In genomic region chr2:11389551-11390528, GRCh38 we compare ENCODE assay signal across 13 cellular contexts. TPM values are rescaled to one million over a fixed set of nuclear protein-coding genes. Genes with fewer than 3 reads are reported as not detected.
DNase-seq lines count a peak whose midpoint lies in the region; ATAC-seq and TF ChIP-seq lines count a peak whose summit lies in the region.
"Had no signal": no experiment of that assay in that cellular context is flagged by ENCODE, and none has a peak within 500 bp of the region (broad histone marks: within the 10 kb centered on the region; RNA-seq: fewer than 3 reads in every experiment).

No MANE protein-coding gene starts in this region.

- no peak for DNase-seq in HCT116 (ENCODE audit: low read depth, low spot score)
- DNase-seq in ascending aorta (ENCODE audit: low spot score in 2 of 2) = no peak
- DNase-seq in foreskin keratinocyte = peak; percentile 81 to 88
- peak; percentile 97 for DNase-seq in renal cortical epithelial cell (ENCODE audit: low read depth)
- DNase-seq in NCI-H2196 treated with DMSO at 0.1 percent for 48 hours (lab: John Stamatoyannopoulos, UW; ENCODE audit: unreplicated experiment) = no peak
- DNase-seq in effector memory CD8-positive, alpha-beta T cell = no peak
- DNase-seq in activated T-cell treated with anti-CD3 and anti-CD28 coated beads, Interleukin-2, amount 50 U/mL, for 72 hours = no peak
- DNase-seq: GOT3, left cardiac atrium, SW 1271 had no signal

- RAD21 ChIA-PET in HCT116 (lab: Charles Lee; ENCODE audit: low non-redundant PET in 1 of 2, low total read pairs in 2 of 2, uncharacterized antibody in 2 of 2, unreplicated experiment in 2 of 2) = no interaction called here

- H3K4me3 Mint-ChIP-seq in effector memory CD8-positive, alpha-beta T cell = no peak overlapping the region
- H3K4me3 Mint-ChIP-seq in activated T-cell treated with anti-CD3 and anti-CD28 coated beads, Interleukin-2, amount 50 U/mL, for 72 hours = no peak overlapping the region
- H3K4me3 Mint-ChIP-seq: central memory CD8-positive, alpha-beta T cell had no signal

- no peaks in the 10 kb centered on the region for H3K4me1 Mint-ChIP-seq in effector memory CD8-positive, alpha-beta T cell (ENCODE audit: low read depth in 2 of 2)
- no peaks in the 10 kb centered on the region for H3K4me1 Mint-ChIP-seq in activated T-cell treated with anti-CD3 and anti-CD28 coated beads, Interleukin-2, amount 50 U/mL, for 72 hours (ENCODE audit: low read depth)
- H3K4me1 Mint-ChIP-seq: central memory CD8-positive, alpha-beta T cell had no signal

- no peak overlapping the region for H2AFZ ChIP-seq in HCT116 (ENCODE audit: low read depth, low read length, poor library complexity, severe bottlenecking)

- H3K27me3 ChIP-seq in HCT116 (ENCODE audit: insufficient read depth, low read length) = no peaks in the 10 kb centered on the region
- no peaks in the 10 kb centered on the region for H3K27me3 ChIP-seq in ascending aorta
- H3K27me3 ChIP-seq in foreskin keratinocyte = no peaks in the 10 kb centered on the region

- POLR2A ChIA-PET in HCT116 (lab: Charles Lee) = no interaction called here

- H3K4me2 ChIP-seq in HCT116 (ENCODE audit: low read length) = no peak overlapping the region

- H3K4me3 ChIP-seq in HCT116 (replicated peaks in 1 of 2; ENCODE audit: low read depth in 1 of 2, low read length in 2 of 2) (no peak overlapping the region), ascending aorta (no peak overlapping the region)
- H3K4me3 ChIP-seq: skin epidermis had no signal

- peaks cover 0 to 18% of the 10 kb centered on the region in 2 donors for H3K27me3 Mint-ChIP-seq in effector memory CD8-positive, alpha-beta T cell
- H3K27me3 Mint-ChIP-seq in activated T-cell treated with anti-CD3 and anti-CD28 coated beads, Interleukin-2, amount 50 U/mL, for 72 hours (ENCODE audit: low read depth) = no peaks in the 10 kb centered on the region
- H3K27me3 Mint-ChIP-seq: central memory CD8-positive, alpha-beta T cell had no signal

- intact Hi-C loops in HCT116 (cut with micrococcal nuclease) = no loop called here
- intact Hi-C loops in ascending aorta (cut with DNase I) = loop anchor here (2.0 to 10.0 kb wide), 2 partner anchors 15 to 1325 kb away; partner anchors contain the start of gene TRIB2

- H3K9ac ChIP-seq in HCT116 (ENCODE audit: low read length) = no peak overlapping the region

- TF ChIP-seq POLR2A in HCT116 (IDR thresholded peaks at IDR 0.05; ENCODE audit: borderline replicate concordance, extremely low read depth, insufficient read depth, insufficient read length) = no peak

- CTCF ChIA-PET in HCT116 (lab: Charles Lee) = interaction anchor here (0.5 to 1.9 kb wide), 2 partner anchors 22 to 581 kb away, joined by 4 to 7 read pairs; no protein-coding TSS in a partner anchor

- H3K9me2 ChIP-seq in HCT116 (ENCODE audit: insufficient read depth) = no peaks in the 10 kb centered on the region

- peaks cover 5 to 24% of the 10 kb centered on the region in 2 experiments; a peak in 3 of 4 replicates for H3K4me1 ChIP-seq in HCT116 (ENCODE audit: control insufficient read depth in 1 of 2, insufficient read depth in 2 of 2, low read length in 2 of 2)
- H3K4me1 ChIP-seq in ascending aorta = peaks cover 7 to 33% of the 10 kb centered on the region in 2 donors
- no peaks in the 10 kb centered on the region for H3K4me1 ChIP-seq in foreskin keratinocyte

- ATAC-seq in HCT116 = peak; percentile 39; the same call in 1 of the 2 replicates
- ATAC-seq in foreskin keratinocyte = peak; percentile 82
- no peak for ATAC-seq in effector memory CD8-positive, alpha-beta T cell (replicated peaks)
- no peak for ATAC-seq in GM21786 (IDR thresholded peaks at IDR 0.05; ENCODE audit: unreplicated experiment)
- no peak for ATAC-seq in activated T-cell treated with anti-CD3 and anti-CD28 coated beads, Interleukin-2, amount 50 U/mL, for 72 hours (replicated peaks in 1 of 2)

- no peaks in the 10 kb centered on the region for H4K20me1 ChIP-seq in HCT116 (ENCODE audit: insufficient read depth)

- H3K27ac ChIP-seq in HCT116 (ENCODE audit: low read depth, low read length) = no peak overlapping the region
- peak overlapping the region; percentile 20 to 45 for H3K27ac ChIP-seq in ascending aorta
- H3K27ac ChIP-seq in foreskin keratinocyte = peak overlapping the region; percentile 46
- H3K27ac ChIP-seq: skin epidermis had no signal

- TF ChIP-seq CTCF in HCT116 (IDR thresholded peaks at IDR 0.05 in 2 of 3, conservative IDR thresholded peaks at IDR 0.05 in 1 of 3; ENCODE audit: borderline replicate concordance in 1 of 3, insufficient read depth in 1 of 3, low read depth in 2 of 3, low read length in 2 of 3) (no peak), ascending aorta (IDR thresholded peaks at IDR 0.05) (no peak), foreskin keratinocyte (conservative IDR thresholded peaks at IDR 0.05) (peak; percentile 2)

- peaks cover 2% of the 10 kb centered on the region for H3K36me3 Mint-ChIP-seq in effector memory CD8-positive, alpha-beta T cell (ENCODE audit: insufficient read depth)
- H3K36me3 Mint-ChIP-seq in activated T-cell treated with anti-CD3 and anti-CD28 coated beads, Interleukin-2, amount 50 U/mL, for 72 hours (ENCODE audit: insufficient read depth in 2 of 2) = no peaks in the 10 kb centered on the region

- H3K9me3 ChIP-seq in HCT116 (ENCODE audit: control insufficient read depth in 1 of 2, insufficient read depth in 1 of 2, low read depth in 1 of 2, low read length in 2 of 2) = no peaks in the 10 kb centered on the region
- H3K9me3 ChIP-seq in ascending aorta = no peaks in the 10 kb centered on the region

- BruUV-seq in HCT116 (replicated peaks; lab: Mats Ljungman, UMichigan) = no TSS peak

- H3K27ac Mint-ChIP-seq in effector memory CD8-positive, alpha-beta T cell = no peak overlapping the region
- H3K27ac Mint-ChIP-seq in activated T-cell treated with anti-CD3 and anti-CD28 coated beads, Interleukin-2, amount 50 U/mL, for 72 hours = no peak overlapping the region

- TF ChIP-seq RAD21 in HCT116 (IDR thresholded peaks at IDR 0.05; ENCODE audit: low read depth) = no peak

- H3K9me3 Mint-ChIP-seq in effector memory CD8-positive, alpha-beta T cell = no peaks in the 10 kb centered on the region
- no peaks in the 10 kb centered on the region for H3K9me3 Mint-ChIP-seq in activated T-cell treated with anti-CD3 and anti-CD28 coated beads, Interleukin-2, amount 50 U/mL, for 72 hours
- H3K9me3 Mint-ChIP-seq: central memory CD8-positive, alpha-beta T cell had no signal

- H3K36me3 ChIP-seq in HCT116 (ENCODE audit: control insufficient read depth in 1 of 2, insufficient read depth in 2 of 2, low read length in 2 of 2) (no peaks in the 10 kb centered on the region), ascending aorta (no peaks in the 10 kb centered on the region)

- H3K79me2 ChIP-seq in HCT116 (ENCODE audit: insufficient read depth, low read length) = no peaks in the 10 kb centered on the region

TF ChIP-seq in HCT116, 20 proteins besides CTCF, POLR2A, EP300 and RAD21 (continues in another document):
- no peak for TF ChIP-seq ATF3 (IDR thresholded peaks at IDR 0.05)
- TF ChIP-seq REST (IDR thresholded peaks at IDR 0.05; ENCODE audit: low read depth) = no peak
- no peak for TF ChIP-seq SIN3A (IDR thresholded peaks at IDR 0.05; ENCODE audit: low read depth)
- no peak for TF ChIP-seq EGR1 (IDR thresholded peaks at IDR 0.05; ENCODE audit: low read depth)
- TF ChIP-seq YY1 (IDR thresholded peaks at IDR 0.05; ENCODE audit: extremely low read depth, insufficient replicate concordance, low read depth, low read length) = no peak
- TF ChIP-seq ZNF274 (IDR thresholded peaks at IDR 0.05; ENCODE audit: low read depth, low read length) = no peak
- TF ChIP-seq POLR2AphosphoS5 (IDR thresholded peaks at IDR 0.05; ENCODE audit: low read depth, low read length) = no peak

RNA-seq across cellular contexts. Expression of gene ROCK2, which starts 45.4 kb away (rescaled TPM):
- total RNA-seq in HCT116 (2021; ENCODE audit: unreplicated experiment) = 48.0 TPM
- polyA plus RNA-seq in HCT116 (2012) = 5.7 and 9.4 TPM in 2 replicates
- 33.0 TPM for total RNA-seq in ascending aorta
- total RNA-seq in foreskin keratinocyte = 31.2 and 32.6 TPM in 2 replicates
- 3.8 and 4.9 TPM in 2 replicates for polyA plus RNA-seq in foreskin keratinocyte
- total RNA-seq in renal cortical epithelial cell = 28.0 and 50.7 TPM in 2 replicates
- 10 to 100 TPM; 14.7 to 15.3 TPM for total RNA-seq in activated T-cell treated with anti-CD3 and anti-CD28 coated beads, Interleukin-2, amount 50 U/mL, for 72 hours

Comparison
In these comparisons a context has a peak if more than half of its experiments do, and no peak if none do; other contexts are left out.
1. ATAC-seq: peak in HCT116 (single experiment) and foreskin keratinocyte (single experiment); none in effector memory CD8-positive, alpha-beta T cell (single experiment), GM21786 (single experiment) and activated T-cell treated with anti-CD3 and anti-CD28 coated beads, Interleukin-2, amount 50 U/mL, for 72 hours (0 of 2).
2. DNase-seq: peak in foreskin keratinocyte (2 of 2) and renal cortical epithelial cell (single experiment); none in HCT116 (single experiment), ascending aorta (0 of 2), NCI-H2196 treated with DMSO at 0.1 percent for 48 hours (single experiment), effector memory CD8-positive, alpha-beta T cell (0 of 3) and activated T-cell treated with anti-CD3 and anti-CD28 coated beads, Interleukin-2, amount 50 U/mL, for 72 hours (0 of 2).